1 cellular context compared by ENCODE assay signal in the genomic region with DNA sequence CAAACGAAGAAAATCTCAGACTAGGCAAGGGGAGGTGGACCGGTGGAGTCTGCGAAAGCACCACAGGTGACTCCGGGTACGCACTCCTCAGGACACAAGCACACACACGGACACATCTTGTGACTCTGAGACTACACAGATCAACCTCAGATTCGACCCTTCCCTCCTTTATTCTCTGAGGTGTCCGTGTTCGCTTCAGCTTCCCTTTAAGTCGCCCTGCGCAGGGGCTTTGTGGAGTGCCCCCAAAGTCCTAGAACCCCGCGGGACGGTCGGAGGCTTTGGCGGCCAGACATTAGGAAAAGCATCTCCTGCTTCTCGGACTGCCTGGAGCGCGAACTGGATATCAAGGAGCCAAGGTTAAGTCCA.
TF ChIP-seq lines count a peak whose summit lies in the region.

No MANE protein-coding gene starts in this region.

TF ChIP-seq in GM12878, 131 proteins besides CTCF, POLR2A, EP300 and RAD21:
- TF ChIP-seq ZNF592 (IDR thresholded peaks at IDR 0.05), result no peak
- TF ChIP-seq SUPT20H (IDR thresholded peaks at IDR 0.05; ENCODE audit: borderline replicate concordance, control insufficient read depth, low read depth, low read length), result no peak
- TF ChIP-seq, protein P1, sequence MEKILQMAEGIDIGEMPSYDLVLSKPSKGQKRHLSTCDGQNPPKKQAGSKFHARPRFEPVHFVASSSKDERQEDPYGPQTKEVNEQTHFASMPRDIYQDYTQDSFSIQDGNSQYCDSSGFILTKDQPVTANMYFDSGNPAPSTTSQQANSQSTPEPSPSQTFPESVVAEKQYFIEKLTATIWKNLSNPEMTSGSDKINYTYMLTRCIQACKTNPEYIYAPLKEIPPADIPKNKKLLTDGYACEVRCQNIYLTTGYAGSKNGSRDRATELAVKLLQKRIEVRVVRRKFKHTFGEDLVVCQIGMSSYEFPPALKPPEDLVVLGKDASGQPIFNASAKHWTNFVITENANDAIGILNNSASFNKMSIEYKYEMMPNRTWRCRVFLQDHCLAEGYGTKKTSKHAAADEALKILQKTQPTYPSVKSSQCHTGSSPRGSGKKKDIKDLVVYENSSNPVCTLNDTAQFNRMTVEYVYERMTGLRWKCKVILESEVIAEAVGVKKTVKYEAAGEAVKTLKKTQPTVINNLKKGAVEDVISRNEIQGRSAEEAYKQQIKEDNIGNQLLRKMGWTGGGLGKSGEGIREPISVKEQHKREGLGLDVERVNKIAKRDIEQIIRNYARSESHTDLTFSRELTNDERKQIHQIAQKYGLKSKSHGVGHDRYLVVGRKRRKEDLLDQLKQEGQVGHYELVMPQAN (conservative IDR thresholded peaks at IDR 0.05), result no peak
- TF ChIP-seq E4F1 (IDR thresholded peaks at IDR 0.05; ENCODE audit: borderline replicate concordance, partially characterized antibody), result no peak
- TF ChIP-seq RFX5 (IDR thresholded peaks at IDR 0.05; ENCODE audit: low read depth, low read length), result no peak
- TF ChIP-seq WRNIP1 (IDR thresholded peaks at IDR 0.05; ENCODE audit: borderline replicate concordance, low read depth, low read length), result no peak
- no peak for TF ChIP-seq DPF2 (IDR thresholded peaks at IDR 0.05)
- no peak for TF ChIP-seq ZNF384 (IDR thresholded peaks at IDR 0.05; ENCODE audit: borderline replicate concordance, low read depth, low read length)
